In the genomic region with DNA sequence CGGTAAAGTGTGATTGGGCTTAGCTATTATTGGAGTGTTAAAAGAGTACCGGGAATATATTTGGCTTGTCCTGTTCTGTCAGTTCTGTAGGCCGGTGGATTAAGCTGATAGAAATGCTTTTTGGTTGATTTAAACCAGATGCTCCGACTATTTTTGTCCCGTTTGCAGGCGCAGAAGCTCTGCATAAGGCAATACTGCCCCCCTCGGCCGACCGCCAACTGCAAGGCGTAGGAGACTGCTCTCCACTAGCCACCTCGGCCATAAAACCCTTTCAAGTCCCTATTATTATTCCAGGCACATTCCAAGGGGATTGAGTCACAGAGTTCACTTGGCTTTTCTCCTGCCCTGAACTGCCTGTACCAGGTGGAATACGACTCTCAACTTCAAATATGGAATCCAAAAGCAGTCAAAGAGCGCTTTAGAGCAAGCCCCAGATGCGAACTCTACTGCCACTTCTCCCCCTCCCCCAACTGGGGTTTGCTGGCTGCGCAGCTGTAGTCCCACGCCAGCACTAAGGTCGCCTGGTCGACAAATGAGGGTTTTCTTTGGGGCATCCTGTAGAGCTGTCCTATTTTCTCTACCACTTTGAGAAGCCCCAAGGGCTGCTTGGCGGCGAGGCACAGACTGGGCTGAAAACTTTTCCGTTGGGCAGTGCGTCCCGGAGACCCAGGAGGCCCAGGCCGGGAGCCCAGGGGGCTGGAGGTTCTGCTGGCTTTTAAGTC, we compare ENCODE assay signal across 8 cellular contexts.
A peak's percentile ranks its signal among the peaks of the same experiment; 100 is the strongest.
DNase-seq lines count a peak whose midpoint lies in the region; ATAC-seq and TF ChIP-seq lines count a peak whose summit lies in the region.

No MANE protein-coding gene starts in this region.

- DNase-seq in AG08396 (ENCODE audit: low spot score) (peak; percentile 89), NCI-H2196 treated with DMSO at 0.1 percent for 48 hours (lab: John Stamatoyannopoulos, UW; ENCODE audit: unreplicated experiment) (peak; percentile 55), cerebellum (ENCODE audit: low spot score) (peak; percentile 86), kidney epithelial cell (ENCODE audit: low read depth) (peak; percentile 96)
- peak; percentile 89 for DNase-seq in stimulated activated CD4-positive, alpha-beta T cell treated with anti-CD3 and anti-CD28 coated beads, Interleukin-15, amount 100 ng/mL, for 24 hours

- H3K4me3 ChIP-seq in kidney epithelial cell (ENCODE audit: low read depth, low read length): peak overlapping the region; percentile 70

- H3K27me3 ChIP-seq in kidney epithelial cell (ENCODE audit: control insufficient read depth, insufficient read depth, low read length): no peaks in the 10 kb centered on the region

- TF ChIP-seq CTCF in kidney epithelial cell (IDR thresholded peaks at IDR 0.05; ENCODE audit: insufficient read depth, low read length, poor library complexity, severe bottlenecking): peak; percentile 91

- ATAC-seq in GM18873 (IDR thresholded peaks at IDR 0.05; ENCODE audit: low FRiP score, unreplicated experiment): peak; percentile 55
- ATAC-seq in HG03159 (IDR thresholded peaks at IDR 0.05; ENCODE audit: unreplicated experiment): peak; percentile 58
- peak; percentile 69 for ATAC-seq in activated CD4-positive, CD25-positive, alpha-beta regulatory T cell treated with anti-CD3 and anti-CD28 coated beads, Interleukin-2, amount 50 U/mL, for 24 hours

- H3K36me3 ChIP-seq in kidney epithelial cell (ENCODE audit: control insufficient read depth, insufficient read depth, low read length): no peaks in the 10 kb centered on the region

Comparison
In these comparisons a context has a peak if more than half of its experiments do, and no peak if none do; other contexts are left out.
1. Peak in every context shown above with its lines: DNase-seq, ATAC-seq and H3K4me3 ChIP-seq.